In genomic region chrX:71251456-71251973, GRCh38 we compare ENCODE assay signal across 9 cellular contexts. TPM values are rescaled to one million over a fixed set of nuclear protein-coding genes. Genes with fewer than 3 reads are reported as not detected.
DNase-seq lines count a peak whose midpoint lies in the region; TF ChIP-seq lines count a peak whose summit lies in the region.
"Had no signal": no experiment of that assay in that cellular context is flagged by ENCODE, and none has a peak within 500 bp of the region (broad histone marks: within the 10 kb centered on the region; RNA-seq: fewer than 3 reads in every experiment).

No MANE protein-coding gene starts in this region.

- TF ChIP-seq CTCF in GM12875 (IDR thresholded peaks at IDR 0.05; ENCODE audit: borderline replicate concordance, insufficient read depth, low read depth, low read length) (no peak), GM20000 (IDR thresholded peaks at IDR 0.05; ENCODE audit: extremely low read depth, missing control alignments) (no peak)

- H3K4me3 ChIP-seq in GM12875 (ENCODE audit: low read depth, low read length), result peak overlapping the region; percentile 10
- H3K4me3 ChIP-seq in SK-N-MC, result peak overlapping the region; percentile 90
- peak overlapping the region; percentile 75 for H3K4me3 ChIP-seq in ectodermal cell (ENCODE audit: insufficient read depth, low read depth, low read length)

- H3K9ac ChIP-seq in SK-N-MC (ENCODE audit: insufficient read length), result peak overlapping the region; percentile 22

- peaks cover 40% of the 10 kb centered on the region for H3K36me3 ChIP-seq in SK-N-MC (ENCODE audit: insufficient read depth, low read length)
- H3K36me3 ChIP-seq in ectodermal cell (ENCODE audit: control insufficient read depth, insufficient read depth, low read length), result peaks cover 9% of the 10 kb centered on the region

- WGBS in ectodermal cell, 2 experiments, result 43 to 52% methylated on average over 6 to 7 of the region's 8 CpGs

- no peak for DNase-seq in SK-N-MC (ENCODE audit: low read depth, low spot score)
- peak; percentile 32 to 52 for DNase-seq in stimulated activated CD4-positive, alpha-beta T cell treated with anti-CD3 and anti-CD28 coated beads, Interleukin-2, amount 100 ng/mL, for 24 hours
- DNase-seq in GM20000 (ENCODE audit: low spot score), result no peak
- DNase-seq in central memory CD4-positive, alpha-beta T cell, result no peak
- no peak for DNase-seq in medulla oblongata (ENCODE audit: extremely low spot score)
- DNase-seq: dermis blood vessel endothelial cell, SIG-M5 had no signal

- H3K27ac ChIP-seq in SK-N-MC (peak overlapping the region; percentile 42; the same call in 1 of the 2 replicates), ectodermal cell (ENCODE audit: insufficient read depth, low read depth, low read length, poor library complexity, severe bottlenecking) (no peak overlapping the region)

- peaks cover 9% of the 10 kb centered on the region for H3K4me1 ChIP-seq in ectodermal cell (ENCODE audit: control insufficient read depth, insufficient read depth, low read length)

- no peaks in the 10 kb centered on the region for H3K27me3 ChIP-seq in ectodermal cell (ENCODE audit: control insufficient read depth, insufficient read depth, low read length, poor library complexity, severe bottlenecking)

- no peaks in the 10 kb centered on the region for H3K9me3 ChIP-seq in SK-N-MC (ENCODE audit: low read depth, low read length)
- H3K9me3 ChIP-seq in ectodermal cell (ENCODE audit: control insufficient read depth, low read length), result no peaks in the 10 kb centered on the region

RNA-seq across cellular contexts. Expression of gene ZMYM3, which starts 2.4 kb away (rescaled TPM):
- 107 TPM for polyA plus RNA-seq in ectodermal cell (2013, experiment 1 of 4)
- 109 TPM for polyA plus RNA-seq in ectodermal cell (2013, experiment 2 of 4)
- polyA plus RNA-seq in ectodermal cell (2013, experiment 3 of 4), result 84.1 TPM
- polyA plus RNA-seq in ectodermal cell (2013, experiment 4 of 4), result 95.6 TPM

RNA-seq across cellular contexts. Expression of gene GJB1, which starts 28.5 kb away (rescaled TPM):
- polyA plus RNA-seq in ectodermal cell (2013, experiment 1 of 4), result not detected
- polyA plus RNA-seq in ectodermal cell (2013, experiment 2 of 4), result 0.16 TPM
- polyA plus RNA-seq in ectodermal cell (2013, experiment 3 of 4), result 0.16 TPM
- 0.32 TPM for polyA plus RNA-seq in ectodermal cell (2013, experiment 4 of 4)

RNA-seq across cellular contexts. Expression of gene NONO, which starts 31.9 kb away (rescaled TPM):
- polyA plus RNA-seq in ectodermal cell (2013, experiment 1 of 4), result 899 TPM
- 872 TPM for polyA plus RNA-seq in ectodermal cell (2013, experiment 2 of 4)
- 821 TPM for polyA plus RNA-seq in ectodermal cell (2013, experiment 3 of 4)
- 949 TPM for polyA plus RNA-seq in ectodermal cell (2013, experiment 4 of 4)

RNA-seq across cellular contexts. Expression of gene ITGB1BP2, which starts 50.0 kb away (rescaled TPM):
- 2.3 TPM for polyA plus RNA-seq in ectodermal cell (2013, experiment 1 of 4)
- 1.7 TPM for polyA plus RNA-seq in ectodermal cell (2013, experiment 2 of 4)
- 0.91 TPM for polyA plus RNA-seq in ectodermal cell (2013, experiment 3 of 4)
- 1.0 TPM for polyA plus RNA-seq in ectodermal cell (2013, experiment 4 of 4)

Comparison
In these comparisons a context has a peak if more than half of its experiments do, and no peak if none do; other contexts are left out.
1. H3K4me3 ChIP-seq: peak in every context shown above with its lines; median percentile 90 in SK-N-MC; 75 in ectodermal cell; 10 in GM12875.
2. DNase-seq: peak in stimulated activated CD4-positive, alpha-beta T cell treated with anti-CD3 and anti-CD28 coated beads, Interleukin-2, amount 100 ng/mL, for 24 hours (2 of 2); none in SK-N-MC (single experiment), GM20000 (single experiment), central memory CD4-positive, alpha-beta T cell (single experiment) and medulla oblongata (single experiment).